10 cellular contexts compared by ENCODE assay signal in the genomic region with DNA sequence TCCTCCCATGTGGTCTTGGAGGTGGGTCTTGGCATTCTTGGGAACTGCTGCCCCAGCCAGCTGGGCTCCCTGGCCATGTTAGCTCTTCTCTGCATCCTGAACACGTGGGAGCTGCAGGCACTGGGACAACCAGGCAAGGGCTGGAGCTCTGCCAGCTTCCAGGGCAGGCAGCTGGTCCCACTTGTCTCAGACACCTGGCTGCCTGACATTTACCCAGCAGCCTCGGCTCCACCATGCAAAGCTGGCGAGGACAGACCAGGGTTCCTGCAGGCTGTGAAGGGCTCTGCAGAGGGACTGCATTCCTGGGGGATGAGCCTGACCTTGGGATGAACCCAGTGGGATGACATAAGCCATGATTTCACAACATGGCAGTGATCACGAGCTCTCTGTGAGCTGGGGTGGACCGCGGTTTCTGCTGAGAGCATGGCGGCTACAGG.
A peak's percentile ranks its signal among the peaks of the same experiment; 100 is the strongest.
DNase-seq lines count a peak whose midpoint lies in the region; ATAC-seq and TF ChIP-seq lines count a peak whose summit lies in the region.
"Had no signal": no experiment of that assay in that cellular context is flagged by ENCODE, and none has a peak within 500 bp of the region (broad histone marks: within the 10 kb centered on the region; RNA-seq: fewer than 3 reads in every experiment).

No MANE protein-coding gene starts in this region.

- no peak overlapping the region for H3K27ac ChIP-seq in DND-41 (ENCODE audit: low read length)
- no peak overlapping the region for H3K27ac ChIP-seq in RWPE2 (ENCODE audit: poor library complexity, severe bottlenecking)
- H3K27ac ChIP-seq in psoas muscle, result no peak overlapping the region
- no peak overlapping the region for H3K27ac ChIP-seq in naive thymus-derived CD4-positive, alpha-beta T cell (ENCODE audit: low read depth, low read length)

- POLR2A ChIA-PET in naive thymus-derived CD4-positive, alpha-beta T cell (lab: Charles Lee), result no interaction called here

- no peaks in the 10 kb centered on the region for H4K20me1 ChIP-seq in DND-41 (ENCODE audit: insufficient read depth, low read length)

- H3K9me3 Mint-ChIP-seq in naive thymus-derived CD4-positive, alpha-beta T cell, result peaks cover 0 to 37% (median 3%) of the 10 kb centered on the region in 11 donors

- ATAC-seq in DND-41 (ENCODE audit: insufficient read depth, low read depth) (no peak), RWPE2 (ENCODE audit: low read depth) (peak; percentile 69), psoas muscle (peak; percentile 68 to 87 (median 78)), HG02938 (IDR thresholded peaks at IDR 0.05; ENCODE audit: unreplicated experiment) (no peak)
- no peak for ATAC-seq in naive thymus-derived CD4-positive, alpha-beta T cell
- ATAC-seq: natural killer cell had no signal

- H3K4me1 Mint-ChIP-seq in naive thymus-derived CD4-positive, alpha-beta T cell, result no peaks in the 10 kb centered on the region
- H3K4me1 Mint-ChIP-seq: natural killer cell had no signal

- H3K36me3 ChIP-seq in DND-41 (ENCODE audit: insufficient read depth, low read length) (no peaks in the 10 kb centered on the region), RWPE2 (ENCODE audit: low read depth) (no peaks in the 10 kb centered on the region), psoas muscle (ENCODE audit: insufficient read depth in 1 of 2, low read depth in 1 of 2) (no peaks in the 10 kb centered on the region)
- H3K36me3 ChIP-seq in naive thymus-derived CD4-positive, alpha-beta T cell (ENCODE audit: control insufficient read depth in 2 of 3, insufficient read depth in 3 of 3, low read length in 3 of 3), result no peaks in the 10 kb centered on the region

- H3K27me3 Mint-ChIP-seq in naive thymus-derived CD4-positive, alpha-beta T cell, result peaks cover 0 to 29% (median 15%) of the 10 kb centered on the region in 5 donors

- intact Hi-C loops in psoas muscle (cut with DNase I), result no loop called here
- intact Hi-C loops in naive thymus-derived CD4-positive, alpha-beta T cell (cut with micrococcal nuclease), result no loop called here

- DNase-seq in DND-41 (peak; percentile 10), RWPE2 (ENCODE audit: low spot score) (no peak), glomerular visceral epithelial cell (ENCODE audit: extremely low spot score) (peak; percentile 5), psoas muscle (peak; percentile 72 to 85), dedifferentiated amniotic fluid mesenchymal stem cell (ENCODE audit: extremely low spot score) (no peak)
- no peak for DNase-seq in naive thymus-derived CD4-positive, alpha-beta T cell
- no peak for DNase-seq in activated effector memory CD4-positive, alpha-beta T cell treated with anti-CD3 and anti-CD28 coated beads, Interleukin-2, amount 50 U/mL, for 16 hours
- DNase-seq: effector CD8-positive, alpha-beta T cell; natural killer cell had no signal

- no peak overlapping the region for H2AFZ ChIP-seq in DND-41 (ENCODE audit: low read depth, low read length)

- no peak overlapping the region for H3K9ac ChIP-seq in DND-41 (ENCODE audit: low read depth, low read length)

- no peaks in the 10 kb centered on the region for H3K36me3 Mint-ChIP-seq in naive thymus-derived CD4-positive, alpha-beta T cell

- H3K4me3 ChIP-seq in DND-41 (ENCODE audit: low read depth in 1 of 2, low read length in 2 of 2) (no peak overlapping the region), RWPE2 (ENCODE audit: severe bottlenecking) (no peak overlapping the region), psoas muscle (no peak overlapping the region)
- H3K4me3 ChIP-seq in naive thymus-derived CD4-positive, alpha-beta T cell (ENCODE audit: low read length), result no peak overlapping the region

- 17 to 23% (median 18%) methylated on average over 7 of the region's 7 CpGs for WGBS in psoas muscle, 3 donors

- no peak overlapping the region for H3K27ac Mint-ChIP-seq in naive thymus-derived CD4-positive, alpha-beta T cell
- H3K27ac Mint-ChIP-seq: natural killer cell had no signal

- H3K9me3 ChIP-seq in DND-41 (ENCODE audit: insufficient read depth, low read length, severe bottlenecking), result peaks cover 9% of the 10 kb centered on the region
- H3K9me3 ChIP-seq in RWPE2 (ENCODE audit: severe bottlenecking), result no peaks in the 10 kb centered on the region
- H3K9me3 ChIP-seq in psoas muscle, result peaks cover 16% of the 10 kb centered on the region
- H3K9me3 ChIP-seq in naive thymus-derived CD4-positive, alpha-beta T cell (ENCODE audit: control insufficient read depth in 2 of 3, low read length in 3 of 3), result peaks cover 0 to 5% (median 0%) of the 10 kb centered on the region in 3 experiments

- H3K4me2 ChIP-seq in DND-41 (ENCODE audit: insufficient read depth, low read length), result no peak overlapping the region

- no peak overlapping the region for H3K4me3 Mint-ChIP-seq in naive thymus-derived CD4-positive, alpha-beta T cell
- H3K4me3 Mint-ChIP-seq: natural killer cell had no signal

- TF ChIP-seq CTCF in DND-41 (IDR thresholded peaks at IDR 0.05; ENCODE audit: borderline replicate concordance, extremely low read depth, low read length, poor library complexity, severe bottlenecking) (no peak), RWPE2 (IDR thresholded peaks at IDR 0.05; ENCODE audit: poor library complexity, severe bottlenecking) (no peak), psoas muscle (IDR thresholded peaks at IDR 0.05) (no peak)

- no peaks in the 10 kb centered on the region for H3K79me2 ChIP-seq in DND-41 (ENCODE audit: insufficient read depth, low read length)

- H3K4me1 ChIP-seq in DND-41 (ENCODE audit: insufficient read depth, low read length), result no peaks in the 10 kb centered on the region
- H3K4me1 ChIP-seq in RWPE2 (ENCODE audit: insufficient read depth, poor library complexity, severe bottlenecking), result peaks cover 13% of the 10 kb centered on the region
- H3K4me1 ChIP-seq in psoas muscle, result no peaks in the 10 kb centered on the region
- H3K4me1 ChIP-seq in naive thymus-derived CD4-positive, alpha-beta T cell (ENCODE audit: control insufficient read depth in 2 of 2, insufficient read depth in 2 of 2, low read length in 2 of 2), result no peaks in the 10 kb centered on the region

- H3K27me3 ChIP-seq in DND-41 (ENCODE audit: insufficient read depth, low read length, poor library complexity) (peaks cover 4% of the 10 kb centered on the region), RWPE2 (ENCODE audit: insufficient read depth, poor library complexity, severe bottlenecking) (no peaks in the 10 kb centered on the region), psoas muscle (ENCODE audit: insufficient read depth in 3 of 3, low read length in 2 of 3) (no peaks in the 10 kb centered on the region)
- H3K27me3 ChIP-seq in naive thymus-derived CD4-positive, alpha-beta T cell (ENCODE audit: control insufficient read depth in 2 of 2, insufficient read depth in 2 of 2, low read length in 2 of 2), result no peaks in the 10 kb centered on the region

- CTCF ChIA-PET in naive thymus-derived CD4-positive, alpha-beta T cell (lab: Charles Lee), result no interaction called here

Comparison
In these comparisons a context has a peak if more than half of its experiments do, and no peak if none do; other contexts are left out.
1. ATAC-seq: peak in RWPE2 (single experiment) and psoas muscle (4 of 4); none in DND-41 (single experiment), naive thymus-derived CD4-positive, alpha-beta T cell (single experiment) and HG02938 (single experiment).
2. DNase-seq: peak in DND-41 (single experiment), glomerular visceral epithelial cell (single experiment) and psoas muscle (2 of 2); none in RWPE2 (single experiment), naive thymus-derived CD4-positive, alpha-beta T cell (0 of 9), activated effector memory CD4-positive, alpha-beta T cell treated with anti-CD3 and anti-CD28 coated beads, Interleukin-2, amount 50 U/mL, for 16 hours (single experiment) and dedifferentiated amniotic fluid mesenchymal stem cell (single experiment).